ENCODE assay signal across 28 cellular contexts in the genomic region with DNA sequence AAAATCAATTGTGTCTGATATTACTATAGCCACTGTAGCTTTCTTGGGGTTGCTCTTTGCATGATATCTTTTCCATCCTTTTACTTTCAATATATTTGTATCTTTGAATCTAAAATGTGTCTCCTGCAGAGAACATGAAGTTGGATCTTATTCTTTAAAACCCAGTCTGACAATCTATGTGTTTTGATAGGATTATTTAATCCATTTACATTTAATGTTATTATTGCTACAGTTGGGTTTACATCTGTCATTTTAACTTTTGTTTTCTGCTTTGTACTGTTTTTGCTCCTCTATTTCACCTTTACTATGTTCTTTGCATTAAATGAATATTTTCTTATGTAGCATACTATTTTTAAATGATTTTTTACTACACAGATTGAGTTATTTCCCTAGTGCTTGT.
"Had no signal": no experiment of that assay in that cellular context is flagged by ENCODE, and none has a peak within 500 bp of the region (broad histone marks: within the 10 kb centered on the region; RNA-seq: fewer than 3 reads in every experiment).

No MANE protein-coding gene starts in this region.

- H3K9me3 ChIP-seq: colonic mucosa, gastrocnemius medialis had no signal

- H3K79me2 ChIP-seq: hepatocyte had no signal

- H2AFZ ChIP-seq: hepatocyte had no signal

- H3K36me3 ChIP-seq: colonic mucosa, esophagus muscularis mucosa, esophagus squamous epithelium, gastrocnemius medialis, gastroesophageal sphincter, heart left ventricle, heart right ventricle had no signal

- H3K27me3 ChIP-seq: colonic mucosa, dorsolateral prefrontal cortex, esophagus muscularis mucosa, esophagus squamous epithelium, foreskin keratinocyte, gastrocnemius medialis, gastroesophageal sphincter, heart right ventricle, hepatocyte had no signal

- H3K4me2 ChIP-seq: hepatocyte had no signal

- H3K4me1 ChIP-seq: colonic mucosa, esophagus muscularis mucosa, esophagus squamous epithelium, foreskin keratinocyte, gastrocnemius medialis, gastroesophageal sphincter, heart left ventricle, heart right ventricle had no signal

- H3K27ac ChIP-seq: colonic mucosa, coronary artery, dorsolateral prefrontal cortex, epithelial cell of prostate, esophagus muscularis mucosa, esophagus squamous epithelium, foreskin keratinocyte, gastrocnemius medialis, gastroesophageal sphincter, heart left ventricle, heart right ventricle, hepatocyte had no signal

- ATAC-seq: effector memory CD8-positive, alpha-beta T cell; esophagus mucosa; foreskin keratinocyte; gastrocnemius medialis; gastroesophageal sphincter; heart left ventricle; heart right ventricle had no signal

- DNase-seq: colonic mucosa; cortex of kidney; dermis blood vessel endothelial cell; dorsolateral prefrontal cortex; effector CD4-positive, alpha-beta T cell; effector CD8-positive, alpha-beta T cell; effector memory CD4-positive, alpha-beta T cell; effector memory CD8-positive, alpha-beta T cell; endodermal cell; erythroblast; esophagus squamous epithelium; foreskin fibroblast; foreskin keratinocyte; foreskin melanocyte; gastrocnemius medialis; glutamatergic neuron; head of caudate nucleus; heart left ventricle; heart right ventricle had no signal

- H3K4me3 ChIP-seq: colonic mucosa, coronary artery, dorsolateral prefrontal cortex, esophagus muscularis mucosa, esophagus squamous epithelium, gastrocnemius medialis, gastroesophageal sphincter, heart left ventricle, heart right ventricle, hepatocyte had no signal

- FAIRE-seq: endometrium, endothelial cell of umbilical vein, frontal cortex had no signal
